8 cellular contexts compared by ENCODE assay signal in genomic region chr12:12786716-12787601, GRCh38. TPM values are rescaled to one million over a fixed set of nuclear protein-coding genes. Genes with fewer than 3 reads are reported as not detected.
DNase-seq lines count a peak whose midpoint lies in the region; ATAC-seq, FAIRE-seq and TF ChIP-seq lines count a peak whose summit lies in the region.

No MANE protein-coding gene starts in this region.

- intact Hi-C loops in colonic mucosa (cut with DNase I) = loop anchor here (5.0 kb wide), 1 partner anchor 195 kb away; no protein-coding TSS in a partner anchor

- H3K9me3 ChIP-seq in colonic mucosa = no peaks in the 10 kb centered on the region

- peaks cover 6% of the 10 kb centered on the region for H3K4me1 ChIP-seq in colonic mucosa

- peak; percentile 88 for DNase-seq in ACHN
- peak; percentile 89 for DNase-seq in GM18507 (ENCODE audit: extremely low spot score, insufficient read length, low read depth)
- DNase-seq in NCI-H2107 (lab: John Stamatoyannopoulos, UW) = peak; percentile 61
- peak; percentile 76 for DNase-seq in activated CD4-positive, alpha-beta T cell treated with anti-CD3 and anti-CD28 coated beads for 48 hours
- peak; percentile 71 for DNase-seq in colonic mucosa
- DNase-seq in left kidney (ENCODE audit: low read depth, low spot score) = peak; percentile 95
- DNase-seq in stimulated activated CD4-positive, alpha-beta T cell treated with anti-CD3 and anti-CD28 coated beads, Interleukin-2, amount 100 ng/mL, for 24 hours = peak; percentile 73 to 77

- peak; percentile 74 for ATAC-seq in HG02943 (IDR thresholded peaks at IDR 0.05; ENCODE audit: low read depth, unreplicated experiment)

- H3K27me3 ChIP-seq in colonic mucosa = no peaks in the 10 kb centered on the region

- no peak for TF ChIP-seq CTCF in colonic mucosa (IDR thresholded peaks at IDR 0.05)

- peak overlapping the region; percentile 89 for H3K27ac ChIP-seq in colonic mucosa

- peak overlapping the region; percentile 62 for H3K4me3 ChIP-seq in colonic mucosa

- in situ Hi-C loops in ACHN (cut with HindIII; ENCODE audit: low pct_ligation_motif_present, low pct_unique_long_range_greater_than_20kb, low sequenced_read_pairs) = no loop called here

- peak overlapping the region; percentile 87 to 92 for H3K9ac ChIP-seq in colonic mucosa (ENCODE audit: low read depth in 2 of 2, low read length in 2 of 2)

- FAIRE-seq in GM18507 (lab: Jason Lieb, UNC) = peak; percentile 60

- no peaks in the 10 kb centered on the region for H3K36me3 ChIP-seq in colonic mucosa

RNA-seq across cellular contexts. Expression of gene APOLD1, which starts 1.5 kb away (rescaled TPM):
- total RNA-seq in colonic mucosa = 1 to 10 TPM; 2.6 to 5.4 TPM

RNA-seq across cellular contexts. Expression of gene DDX47, which starts 26.2 kb away (rescaled TPM):
- total RNA-seq in colonic mucosa = 10 to 100 TPM; 36.1 to 45.0 TPM

Comparison
In these comparisons a context has a peak if more than half of its experiments do, and no peak if none do; other contexts are left out.
1. Peak in every context shown above with its lines: DNase-seq, ATAC-seq, H3K4me3 ChIP-seq and H3K27ac ChIP-seq.